In the genomic region with DNA sequence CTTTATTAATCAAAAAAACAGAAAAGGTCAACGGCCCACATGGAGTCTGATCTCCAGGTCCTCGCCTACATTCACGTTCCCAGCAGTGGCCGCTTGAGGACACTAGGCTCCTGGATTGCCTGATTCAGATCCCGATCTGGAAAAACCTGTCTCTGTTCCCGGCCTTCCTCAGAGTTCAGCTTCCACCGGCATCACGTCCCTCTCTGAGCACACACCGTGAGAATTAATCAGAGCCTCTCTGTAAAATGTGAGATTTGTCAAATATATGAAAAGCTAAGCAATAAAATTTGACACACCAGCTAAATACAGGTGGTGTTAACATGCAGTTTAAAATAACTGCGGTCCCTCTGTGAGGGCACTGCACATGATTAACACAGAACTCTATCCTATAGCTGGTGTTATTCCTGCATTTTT, we compare ENCODE assay signal across 8 cellular contexts.
DNase-seq lines count a peak whose midpoint lies in the region; ATAC-seq, FAIRE-seq and TF ChIP-seq lines count a peak whose summit lies in the region.

No MANE protein-coding gene starts in this region.

- TF ChIP-seq CTCF in K562 (IDR thresholded peaks at IDR 0.05 in 2 of 3, conservative IDR thresholded peaks at IDR 0.05 in 1 of 3; ENCODE audit: insufficient read depth in 2 of 3, low read depth in 1 of 3, low read length in 3 of 3), result peak; percentile 62 to 65 (median 63)

- DNase-seq in HK-2 (ENCODE audit: unreplicated experiment) (peak; percentile 72), K562 (ENCODE audit: extremely low read depth in 1 of 4, low spot score in 3 of 4) (peak; percentile 13 to 34 (median 15)), iPS-NIHi11 (ENCODE audit: low spot score) (peak; percentile 55), NCI-H1694 treated with DMSO at 0.1 percent for 48 hours (lab: John Stamatoyannopoulos, UW) (no peak), NCI-H2227 (lab: John Stamatoyannopoulos, UW; ENCODE audit: unreplicated experiment) (no peak)
- DNase-seq in stimulated activated CD8-positive, alpha-beta memory T cell treated with anti-CD3 and anti-CD28 coated beads, Interleukin-4, amount 100 ng/mL, for 48 hours, result no peak

- H3K4me1 Mint-ChIP-seq in activated T-helper 17 cell treated with anti-CD3 and anti-CD28 coated beads, Interleukin-2, amount 50 U/mL, for 72 hours, result no peaks in the 10 kb centered on the region

- CTCF ChIA-PET in K562 (lab: Yijun Ruan, JAX; ENCODE audit: low intra/inter-chr PET ratio), result interaction anchor here (0.8 to 1.3 kb wide), 2 partner anchors 179 to 223 kb away, joined by 3 to 7 read pairs; no protein-coding TSS in a partner anchor

- no peak overlapping the region for H3K4me3 Mint-ChIP-seq in activated T-helper 17 cell treated with anti-CD3 and anti-CD28 coated beads, Interleukin-2, amount 50 U/mL, for 72 hours

- no peak overlapping the region for H3K27ac Mint-ChIP-seq in activated T-helper 17 cell treated with anti-CD3 and anti-CD28 coated beads, Interleukin-2, amount 50 U/mL, for 72 hours

- H3K9me3 ChIP-seq in K562 (replicated peaks; ENCODE audit: control insufficient read depth, insufficient read depth, low read depth, low read length) (no peaks in the 10 kb centered on the region), subcutaneous abdominal adipose tissue (ENCODE audit: control insufficient read depth in 5 of 5, low read length in 5 of 5) (no peaks in the 10 kb centered on the region)

- H3K9me1 ChIP-seq in K562 (ENCODE audit: control insufficient read depth, insufficient read depth, low read length), result no peaks in the 10 kb centered on the region

- H3K9ac ChIP-seq in K562 (ENCODE audit: insufficient read depth in 1 of 2, low read depth in 2 of 2, low read length in 2 of 2), result no peak overlapping the region
- peak overlapping the region in 2 of 5 donors; percentile 30 to 39 for H3K9ac ChIP-seq in subcutaneous abdominal adipose tissue (ENCODE audit: low read length in 5 of 5)

- TF ChIP-seq POLR2A in K562 (conservative IDR thresholded peaks at IDR 0.05), result no peak

- BruUV-seq in K562 (replicated peaks; lab: Mats Ljungman, UMichigan), result no TSS peak

- no peak overlapping the region for H3K4me2 ChIP-seq in K562 (ENCODE audit: insufficient read depth, low read length)

- FAIRE-seq in K562 (lab: Jason Lieb, UNC), result no peak

- in situ Hi-C loops in K562 (cut with MboI), result loop anchor here (25.0 kb wide), 2 partner anchors 492 to 942 kb away; partner anchors contain the start of gene PRIM2

- no peaks in the 10 kb centered on the region for H4K20me1 ChIP-seq in K562 (replicated peaks; ENCODE audit: control insufficient read depth, insufficient read depth, low read length)

- H3K27ac ChIP-seq in K562 (ENCODE audit: extremely low read depth, low read depth, low read length), result no peak overlapping the region
- peak overlapping the region; percentile 91 for H3K27ac ChIP-seq in subcutaneous abdominal adipose tissue (ENCODE audit: low read depth, low read length)

- H3K9me3 Mint-ChIP-seq in activated T-helper 17 cell treated with anti-CD3 and anti-CD28 coated beads, Interleukin-2, amount 50 U/mL, for 72 hours, result no peaks in the 10 kb centered on the region

- POLR2A ChIA-PET in K562 (lab: Yijun Ruan, JAX), result interaction anchor here (0.6 kb wide), 1 partner anchor 746 kb away, joined by 3 read pairs; no protein-coding TSS in a partner anchor

- WGBS in K562 (ENCODE audit: insufficient coverage, low coverage, missing lambda C conversion rate), result under 1% methylated on average over 8 of the region's 10 CpGs

- H3K36me3 ChIP-seq in K562 (ENCODE audit: control insufficient read depth, insufficient read depth, low read length) (no peaks in the 10 kb centered on the region), subcutaneous abdominal adipose tissue (ENCODE audit: control insufficient read depth in 5 of 5, insufficient read depth in 5 of 5, low read length in 5 of 5) (no peaks in the 10 kb centered on the region)

- peak; percentile 81 to 90 for TF ChIP-seq RAD21 in K562 (CRISPR knock-in tag; conservative IDR thresholded peaks at IDR 0.05 in 1 of 2, IDR thresholded peaks at IDR 0.05 in 1 of 2)

- no peak for TF ChIP-seq EP300 in K562 (IDR thresholded peaks at IDR 0.05; ENCODE audit: low read length)

- H3K79me2 ChIP-seq in K562 (ENCODE audit: control insufficient read depth, insufficient read depth, low read length), result no peaks in the 10 kb centered on the region

- intact Hi-C loops in K562 (cut with micrococcal nuclease), result loop anchor here (2.0 kb wide), 2 partner anchors 179 to 201 kb away; no protein-coding TSS in a partner anchor

- no peak overlapping the region; the same call in 1 of the 2 replicates for H2AFZ ChIP-seq in K562 (ENCODE audit: low read depth, low read length)

- H3K4me1 ChIP-seq in K562 (replicated peaks in 1 of 2; ENCODE audit: control insufficient read depth in 2 of 2, insufficient read depth in 2 of 2, low read length in 2 of 2) (no peaks in the 10 kb centered on the region; a peak in 2 of 5 replicates), subcutaneous abdominal adipose tissue (ENCODE audit: control insufficient read depth in 5 of 5, insufficient read depth in 5 of 5, low read length in 5 of 5) (peaks cover 17 to 75% (median 51%) of the 10 kb centered on the region in 5 donors)

- no peak overlapping the region for H3K4me3 ChIP-seq in K562
- peak overlapping the region in 2 of 5 donors; percentile 11 to 33 for H3K4me3 ChIP-seq in subcutaneous abdominal adipose tissue (ENCODE audit: low read depth in 1 of 5, low read length in 5 of 5)

- H3K36me3 Mint-ChIP-seq in activated T-helper 17 cell treated with anti-CD3 and anti-CD28 coated beads, Interleukin-2, amount 50 U/mL, for 72 hours (ENCODE audit: low read depth), result no peaks in the 10 kb centered on the region

- H3K27me3 ChIP-seq in K562 (ENCODE audit: control insufficient read depth in 2 of 2, insufficient read depth in 2 of 2, low read length in 2 of 2), result peaks cover 1 to 2% of the 10 kb centered on the region in 2 experiments; a peak in 1 of 5 replicates
- no peaks in the 10 kb centered on the region for H3K27me3 ChIP-seq in subcutaneous abdominal adipose tissue (ENCODE audit: control insufficient read depth in 5 of 5, insufficient read depth in 4 of 5, low read length in 5 of 5)

- peaks cover 4% of the 10 kb centered on the region for H3K27me3 Mint-ChIP-seq in activated T-helper 17 cell treated with anti-CD3 and anti-CD28 coated beads, Interleukin-2, amount 50 U/mL, for 72 hours

- peak; percentile 88 for ATAC-seq in K562
- ATAC-seq in activated T-helper 17 cell treated with anti-CD3 and anti-CD28 coated beads, Interleukin-2, amount 50 U/mL, for 72 hours (replicated peaks), result no peak

TF ChIP-seq in K562, 482 proteins besides CTCF, POLR2A, EP300 and RAD21 (continues in another document):
- no peak for TF ChIP-seq ESRRB (CRISPR knock-in tag; IDR thresholded peaks at IDR 0.05; ENCODE audit: borderline replicate concordance)
- TF ChIP-seq FOXA1 (IDR thresholded peaks at IDR 0.05; ENCODE audit: borderline replicate concordance), result no peak
- no peak for TF ChIP-seq SRSF3 (IDR thresholded peaks at IDR 0.05; ENCODE audit: insufficient read depth, low read length)
- TF ChIP-seq, protein P1, sequence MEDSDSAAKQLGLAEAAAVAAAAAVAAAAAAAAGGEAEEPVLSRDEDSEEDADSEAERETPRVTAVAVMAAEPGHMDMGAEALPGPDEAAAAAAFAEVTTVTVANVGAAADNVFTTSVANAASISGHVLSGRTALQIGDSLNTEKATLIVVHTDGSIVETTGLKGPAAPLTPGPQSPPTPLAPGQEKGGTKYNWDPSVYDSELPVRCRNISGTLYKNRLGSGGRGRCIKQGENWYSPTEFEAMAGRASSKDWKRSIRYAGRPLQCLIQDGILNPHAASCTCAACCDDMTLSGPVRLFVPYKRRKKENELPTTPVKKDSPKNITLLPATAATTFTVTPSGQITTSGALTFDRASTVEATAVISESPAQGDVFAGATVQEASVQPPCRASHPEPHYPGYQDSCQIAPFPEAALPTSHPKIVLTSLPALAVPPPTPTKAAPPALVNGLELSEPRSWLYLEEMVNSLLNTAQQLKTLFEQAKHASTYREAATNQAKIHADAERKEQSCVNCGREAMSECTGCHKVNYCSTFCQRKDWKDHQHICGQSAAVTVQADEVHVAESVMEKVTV (CRISPR knock-in tag; IDR thresholded peaks at IDR 0.05), result peak; percentile 67
- TF ChIP-seq SMC3 (conservative IDR thresholded peaks at IDR 0.05; ENCODE audit: insufficient read depth, low read depth, low read length), result 0 out of 2 replicates have a peak, but pooled peaks have one; percentile 25
- no peak for TF ChIP-seq TAF7 (tag; IDR thresholded peaks at IDR 0.05)
- no peak for TF ChIP-seq RAD51 (IDR thresholded peaks at IDR 0.05; ENCODE audit: borderline replicate concordance, low read depth)
- TF ChIP-seq E2F3 (CRISPR knock-in tag; IDR thresholded peaks at IDR 0.05), result no peak
- TF ChIP-seq ZNF586 (CRISPR knock-in tag; conservative IDR thresholded peaks at IDR 0.05), result no peak
- TF ChIP-seq CBFA2T2 (conservative IDR thresholded peaks at IDR 0.05), result no peak
- no peak for TF ChIP-seq DMBX1 (CRISPR knock-in tag; IDR thresholded peaks at IDR 0.05; ENCODE audit: borderline replicate concordance)
- TF ChIP-seq CHD1 (IDR thresholded peaks at IDR 0.05; ENCODE audit: low read length), result no peak
- TF ChIP-seq KLF1 (tag; IDR thresholded peaks at IDR 0.05), result no peak
- no peak for TF ChIP-seq ERF (CRISPR knock-in tag; IDR thresholded peaks at IDR 0.05)
- no peak for TF ChIP-seq ELK1 (CRISPR knock-in tag; IDR thresholded peaks at IDR 0.05)

Comparison
In these comparisons a context has a peak if more than half of its experiments do, and no peak if none do; other contexts are left out.
1. DNase-seq: peak in HK-2 (single experiment), K562 (4 of 4) and iPS-NIHi11 (single experiment); none in NCI-H1694 treated with DMSO at 0.1 percent for 48 hours (single experiment), stimulated activated CD8-positive, alpha-beta memory T cell treated with anti-CD3 and anti-CD28 coated beads, Interleukin-4, amount 100 ng/mL, for 48 hours (single experiment) and NCI-H2227 (single experiment).